12 cellular contexts compared by ENCODE assay signal in genomic region chr11:123473941-123474668, GRCh38. TPM values are rescaled to one million over a fixed set of nuclear protein-coding genes. Genes with fewer than 3 reads are reported as not detected.
DNase-seq lines count a peak whose midpoint lies in the region; ATAC-seq and TF ChIP-seq lines count a peak whose summit lies in the region.
"Had no signal": no experiment of that assay in that cellular context is flagged by ENCODE, and none has a peak within 500 bp of the region (broad histone marks: within the 10 kb centered on the region; RNA-seq: fewer than 3 reads in every experiment).

No MANE protein-coding gene starts in this region.

- CTCF ChIA-PET in PC-9 (lab: Charles Lee): interaction anchor here (0.8 to 4.8 kb wide), 3 partner anchors 67 to 372 kb away, joined by 3 to 41 read pairs (median 12); no protein-coding TSS in a partner anchor

- no peaks in the 10 kb centered on the region for H3K36me3 ChIP-seq in PC-9 (ENCODE audit: low read depth)
- no peaks in the 10 kb centered on the region for H3K36me3 ChIP-seq in sigmoid colon
- H3K36me3 ChIP-seq: heart right ventricle had no signal

- peak overlapping the region; percentile 6 for H3K4me2 ChIP-seq in PC-9

- no peak for ATAC-seq in GM21447 (IDR thresholded peaks at IDR 0.05; ENCODE audit: unreplicated experiment)
- ATAC-seq: mucosa of descending colon had no signal

- no peak for TF ChIP-seq EP300 in sigmoid colon (IDR thresholded peaks at IDR 0.05)

- H3K9me3 ChIP-seq in PC-9 (ENCODE audit: insufficient read depth, low read depth): no peaks in the 10 kb centered on the region
- no peaks in the 10 kb centered on the region for H3K9me3 ChIP-seq in sigmoid colon
- H3K9me3 ChIP-seq: heart right ventricle, mucosa of descending colon had no signal

- H3K4me3 ChIP-seq in PC-9 (no peak overlapping the region), sigmoid colon (no peak overlapping the region)
- H3K4me3 ChIP-seq: heart right ventricle, mucosa of descending colon had no signal

- H2AFZ ChIP-seq in PC-9: no peak overlapping the region

- intact Hi-C loops in PC-9 (cut with micrococcal nuclease; ENCODE audit: unreplicated experiment) (loop anchor here (2.0 kb wide), 1 partner anchor 19 kb away; no protein-coding TSS in a partner anchor), sigmoid colon (cut with DNase I) (loop anchor here (10.0 kb wide), 2 partner anchors 69 to 369 kb away; no protein-coding TSS in a partner anchor)

- no peaks in the 10 kb centered on the region for H3K79me2 ChIP-seq in PC-9 (ENCODE audit: low read depth)

- DNase-seq in GM03348 (ENCODE audit: low spot score) (peak; percentile 80), PC-9 (no peak), dermis blood vessel endothelial cell (peak; percentile 92), sigmoid colon (peak; percentile 0), D341Med (ENCODE audit: low spot score) (no peak), NOMO-1 (lab: John Stamatoyannopoulos, UW; ENCODE audit: unreplicated experiment in 2 of 2) (no peak), NCI-H2171 treated with DMSO at 0.1 percent for 48 hours (lab: John Stamatoyannopoulos, UW) (no peak)
- DNase-seq: heart right ventricle, mucosa of descending colon, NCI-H2081 treated with DMSO at 0.1 percent for 48 hours, SW 1271 had no signal

- WGBS in sigmoid colon, 2 donors: 80 to 84% methylated on average over 3 of the region's 3 CpGs

- no peaks in the 10 kb centered on the region for H3F3A ChIP-seq in PC-9 (ENCODE audit: insufficient read depth, low read depth)

- POLR2A ChIA-PET in PC-9 (lab: Charles Lee; ENCODE audit: unreplicated experiment): interaction anchor here (0.6 kb wide), 1 partner anchor 603 kb away, joined by 4 read pairs; no protein-coding TSS in a partner anchor

- H3K9me2 ChIP-seq in PC-9 (ENCODE audit: insufficient read depth): no peaks in the 10 kb centered on the region

- TF ChIP-seq POLR2A in sigmoid colon (IDR thresholded peaks at IDR 0.05): no peak

- H4K20me1 ChIP-seq in PC-9 (ENCODE audit: insufficient read depth): no peaks in the 10 kb centered on the region

- H3K27me3 ChIP-seq in PC-9 (ENCODE audit: insufficient read depth, low read depth) (no peaks in the 10 kb centered on the region), sigmoid colon (no peaks in the 10 kb centered on the region)
- H3K27me3 ChIP-seq: heart right ventricle had no signal

- H3K27ac ChIP-seq in PC-9 (peak overlapping the region; percentile 39; the same call in 1 of the 2 replicates), sigmoid colon (no peak overlapping the region)

- BruUV-seq in PC-9 (replicated peaks; lab: Mats Ljungman, UMichigan): no TSS peak

- H3K4me1 ChIP-seq in PC-9 (replicated peaks; ENCODE audit: insufficient read depth): peaks cover 26% of the 10 kb centered on the region
- H3K4me1 ChIP-seq in sigmoid colon: no peaks in the 10 kb centered on the region

- TF ChIP-seq CTCF in PC-9 (conservative IDR thresholded peaks at IDR 0.05) (no peak), sigmoid colon (IDR thresholded peaks at IDR 0.05) (no peak)

RNA-seq across cellular contexts. Expression of gene GRAMD1B, which starts 44.0 kb away (rescaled TPM):
- 3.2 and 5.8 TPM in 2 replicates for total RNA-seq in PC-9 (2021)
- 3.7 and 10.3 TPM in 2 replicates for total RNA-seq in dermis blood vessel endothelial cell
- total RNA-seq in sigmoid colon: 1 to 10 TPM; 2.3 to 5.0 (median 3.8) TPM
- 1 to 10 TPM; 1.8 to 4.9 (median 3.5) TPM for polyA plus RNA-seq in sigmoid colon

Comparison
In these comparisons a context has a peak if more than half of its experiments do, and no peak if none do; other contexts are left out.
1. DNase-seq: peak in GM03348 (single experiment), dermis blood vessel endothelial cell (single experiment) and sigmoid colon (single experiment); none in PC-9 (0 of 2), D341Med (single experiment), NOMO-1 (0 of 2) and NCI-H2171 treated with DMSO at 0.1 percent for 48 hours (single experiment).